In genomic region chr12:131400668-131401294, GRCh38 we compare ENCODE assay signal across 8 cellular contexts.
A peak's percentile ranks its signal among the peaks of the same experiment; 100 is the strongest.
DNase-seq lines count a peak whose midpoint lies in the region; ATAC-seq, FAIRE-seq and TF ChIP-seq lines count a peak whose summit lies in the region.
"Not testable (repeated sequence)": the region's sequence is repeated elsewhere in the genome, so short reads cannot be mapped to it uniquely, and the experiment has no call there.

No MANE protein-coding gene starts in this region.

- TF ChIP-seq EP300 in HepG2 (IDR thresholded peaks at IDR 0.05; ENCODE audit: low read depth in 2 of 2, low read length in 2 of 2); HepG2 (CRISPR knock-in tag; IDR thresholded peaks at IDR 0.05; ENCODE audit: borderline replicate concordance): not testable (repeated sequence)

- peak; percentile 64 for ATAC-seq in HepG2

- intact Hi-C loops in MCF 10A (cut with micrococcal nuclease); spleen (cut with DNase I; ENCODE audit: low total_unique reads): not testable (repeated sequence)
- intact Hi-C loops in HepG2 (cut with micrococcal nuclease; ENCODE audit: unreplicated experiment): loop anchor here (5.0 kb wide), 1 partner anchor 133 kb away; no protein-coding TSS in a partner anchor

- not testable (repeated sequence) for H3K4me2 ChIP-seq in HepG2 (ENCODE audit: low read depth, low read length); osteoblast (ENCODE audit: insufficient read depth, low read length)

- H3K79me2 ChIP-seq in HepG2 (ENCODE audit: insufficient read depth, low read length); osteoblast (ENCODE audit: insufficient read depth, low read length): not testable (repeated sequence)

- not testable (repeated sequence) for H3K9ac ChIP-seq in HepG2 (ENCODE audit: insufficient read depth, low read depth, low read length)

- FAIRE-seq in HepG2 (lab: Jason Lieb, UNC): not testable (repeated sequence)

- peaks cover 25% of the 10 kb centered on the region for H3K9me3 Mint-ChIP-seq in MCF 10A (ENCODE audit: unreplicated experiment)

- H3K27me3 Mint-ChIP-seq in MCF 10A (ENCODE audit: insufficient read depth, unreplicated experiment): not testable (repeated sequence)

- H3K4me3 ChIP-seq in BE2C (ENCODE audit: low read depth, low read length); WERI-Rb-1 (ENCODE audit: low read depth, low read length); HepG2 (replicated peaks in 1 of 3; ENCODE audit: insufficient read depth in 1 of 3, low read depth in 2 of 3, low read length in 3 of 3); osteoblast (ENCODE audit: insufficient read depth, low read length); spleen: not testable (repeated sequence)

- WGBS in HepG2 (ENCODE audit: low lambda C conversion rate): 0% methylated on average over 2 of the region's 4 CpGs
- WGBS in spleen, 5 donors: 55 to 81% (median 71%) methylated on average over 2 to 4 of the region's 4 CpGs

- POLR2A ChIA-PET in MCF 10A (lab: Yijun Ruan, JAX); HepG2 (lab: Yijun Ruan, JAX): not testable (repeated sequence)

- H4K20me1 ChIP-seq in HepG2 (ENCODE audit: insufficient read depth, low read length); osteoblast (ENCODE audit: insufficient read depth, low read length): not testable (repeated sequence)

- not testable (repeated sequence) for H3K27me3 ChIP-seq in BE2C; WERI-Rb-1 (ENCODE audit: insufficient read depth, low read depth, severe bottlenecking); HepG2 (ENCODE audit: control insufficient read depth in 1 of 2, insufficient read depth in 2 of 2, low read length in 2 of 2); osteoblast (ENCODE audit: insufficient read depth, low read length); spleen (replicated peaks in 1 of 7)

- not testable (repeated sequence) for TF ChIP-seq POLR2A in HepG2 (IDR thresholded peaks at IDR 0.05; ENCODE audit: insufficient read depth in 1 of 2, low read depth in 2 of 2, low read length in 2 of 2); spleen (IDR thresholded peaks at IDR 0.05)

- CTCF ChIA-PET in MCF 10A (lab: Yijun Ruan, JAX); HepG2 (lab: Yijun Ruan, JAX; ENCODE audit: low intra/inter-chr PET ratio, low total read pairs): not testable (repeated sequence)

- H3K27ac ChIP-seq in WERI-Rb-1; HepG2 (ENCODE audit: extremely low read length, insufficient read depth, low read length); osteoblast (ENCODE audit: low read depth, low read length); spleen: not testable (repeated sequence)

- H3K36me3 ChIP-seq in BE2C; WERI-Rb-1; HepG2 (replicated peaks in 1 of 2; ENCODE audit: control insufficient read depth in 1 of 2, insufficient read depth in 2 of 2, low read length in 2 of 2); osteoblast (ENCODE audit: insufficient read depth, low read length); spleen: not testable (repeated sequence)

- in situ Hi-C loops in HepG2 (cut with HindIII; ENCODE audit: extremely low pct_ligation_motif_present, low pct_unique_long_range_greater_than_20kb): loop anchor here (5.0 kb wide), 1 partner anchor 133 kb away; no protein-coding TSS in a partner anchor

- not testable (repeated sequence) for H3K9me3 ChIP-seq in BE2C; osteoblast (ENCODE audit: low read depth, low read length)
- H3K9me3 ChIP-seq in WERI-Rb-1 (ENCODE audit: severe bottlenecking) (peaks cover 25% of the 10 kb centered on the region), HepG2 (ENCODE audit: low read length) (peaks cover 36% of the 10 kb centered on the region), spleen (peaks cover 0 to 33% (median 29%) of the 10 kb centered on the region in 8 donors)

- H2AFZ ChIP-seq in HepG2 (ENCODE audit: low read length); osteoblast (ENCODE audit: low read length): not testable (repeated sequence)

- peak; percentile 73 for DNase-seq in BE2C
- DNase-seq in NCI-H2171 treated with DMSO at 0.1 percent for 48 hours (lab: John Stamatoyannopoulos, UW): peak; percentile 35
- DNase-seq in NCI-H82 treated with DMSO at 0.1 percent for 48 hours (lab: John Stamatoyannopoulos, UW; ENCODE audit: unreplicated experiment): peak; percentile 4
- DNase-seq in WERI-Rb-1: peak; percentile 86
- peak; percentile 14 for DNase-seq in MCF 10A (ENCODE audit: unreplicated experiment)
- DNase-seq in HepG2 (ENCODE audit: low spot score): not testable (repeated sequence)
- peak; percentile 9 for DNase-seq in osteoblast (ENCODE audit: insufficient read length, low spot score, missing footprints)
- DNase-seq in spleen: peak; percentile 17

- H3K36me3 Mint-ChIP-seq in MCF 10A (ENCODE audit: insufficient read depth, unreplicated experiment): not testable (repeated sequence)

- not testable (repeated sequence) for H3K27ac Mint-ChIP-seq in MCF 10A (ENCODE audit: low read depth, unreplicated experiment)

- H3K4me1 ChIP-seq in BE2C; HepG2 (ENCODE audit: insufficient read depth, low read length); osteoblast (ENCODE audit: insufficient read depth, low read length); spleen: not testable (repeated sequence)

- not testable (repeated sequence) for BruUV-seq in MCF 10A (replicated peaks; lab: Mats Ljungman, UMichigan); HepG2 (replicated peaks; lab: Mats Ljungman, UMichigan)

- TF ChIP-seq RAD21 in HepG2 (CRISPR knock-in tag; IDR thresholded peaks at IDR 0.05): not testable (repeated sequence)

- peaks cover 12% of the 10 kb centered on the region for H3K4me1 Mint-ChIP-seq in MCF 10A (ENCODE audit: insufficient read depth, unreplicated experiment)

- not testable (repeated sequence) for TF ChIP-seq CTCF in BE2C (IDR thresholded peaks at IDR 0.05; ENCODE audit: low read depth, low read length); WERI-Rb-1 (IDR thresholded peaks at IDR 0.05; ENCODE audit: low read depth, low read length); MCF 10A (IDR thresholded peaks at IDR 0.05; ENCODE audit: unreplicated experiment); HepG2 (CRISPR knock-in tag; IDR thresholded peaks at IDR 0.05); osteoblast (IDR thresholded peaks at IDR 0.05; ENCODE audit: extremely low read depth, low read depth, low read length); spleen (IDR thresholded peaks at IDR 0.05 in 8 of 11, conservative IDR thresholded peaks at IDR 0.05 in 3 of 11)

- not testable (repeated sequence) for H3K4me3 Mint-ChIP-seq in MCF 10A (ENCODE audit: unreplicated experiment)
